In genomic region chr2:189535433-189535832, GRCh38 we compare ENCODE assay signal across 1 cellular context.
TF ChIP-seq lines count a peak whose summit lies in the region.

No MANE protein-coding gene starts in this region.

TF ChIP-seq in A549, 52 proteins besides CTCF, POLR2A, EP300 and RAD21 (continued from another document):
- TF ChIP-seq PBX3 (IDR thresholded peaks at IDR 0.05) (no peak), JUNB (IDR thresholded peaks at IDR 0.05) (no peak), HOXB5 (CRISPR knock-in tag; IDR thresholded peaks at IDR 0.05) (no peak), PHF8 (IDR thresholded peaks at IDR 0.05; ENCODE audit: borderline replicate concordance, low read depth) (no peak), ESRRA (IDR thresholded peaks at IDR 0.05; ENCODE audit: borderline replicate concordance, low read length) (no peak), MAX (IDR thresholded peaks at IDR 0.05) (no peak), HEYL (CRISPR knock-in tag; IDR thresholded peaks at IDR 0.05) (no peak)
- TF ChIP-seq, protein P1, sequence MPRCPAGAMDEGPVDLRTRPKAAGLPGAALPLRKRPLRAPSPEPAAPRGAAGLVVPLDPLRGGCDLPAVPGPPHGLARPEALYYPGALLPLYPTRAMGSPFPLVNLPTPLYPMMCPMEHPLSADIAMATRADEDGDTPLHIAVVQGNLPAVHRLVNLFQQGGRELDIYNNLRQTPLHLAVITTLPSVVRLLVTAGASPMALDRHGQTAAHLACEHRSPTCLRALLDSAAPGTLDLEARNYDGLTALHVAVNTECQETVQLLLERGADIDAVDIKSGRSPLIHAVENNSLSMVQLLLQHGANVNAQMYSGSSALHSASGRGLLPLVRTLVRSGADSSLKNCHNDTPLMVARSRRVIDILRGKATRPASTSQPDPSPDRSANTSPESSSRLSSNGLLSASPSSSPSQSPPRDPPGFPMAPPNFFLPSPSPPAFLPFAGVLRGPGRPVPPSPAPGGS (IDR thresholded peaks at IDR 0.05): no peak
